27 cellular contexts compared by ENCODE assay signal in the genomic region with DNA sequence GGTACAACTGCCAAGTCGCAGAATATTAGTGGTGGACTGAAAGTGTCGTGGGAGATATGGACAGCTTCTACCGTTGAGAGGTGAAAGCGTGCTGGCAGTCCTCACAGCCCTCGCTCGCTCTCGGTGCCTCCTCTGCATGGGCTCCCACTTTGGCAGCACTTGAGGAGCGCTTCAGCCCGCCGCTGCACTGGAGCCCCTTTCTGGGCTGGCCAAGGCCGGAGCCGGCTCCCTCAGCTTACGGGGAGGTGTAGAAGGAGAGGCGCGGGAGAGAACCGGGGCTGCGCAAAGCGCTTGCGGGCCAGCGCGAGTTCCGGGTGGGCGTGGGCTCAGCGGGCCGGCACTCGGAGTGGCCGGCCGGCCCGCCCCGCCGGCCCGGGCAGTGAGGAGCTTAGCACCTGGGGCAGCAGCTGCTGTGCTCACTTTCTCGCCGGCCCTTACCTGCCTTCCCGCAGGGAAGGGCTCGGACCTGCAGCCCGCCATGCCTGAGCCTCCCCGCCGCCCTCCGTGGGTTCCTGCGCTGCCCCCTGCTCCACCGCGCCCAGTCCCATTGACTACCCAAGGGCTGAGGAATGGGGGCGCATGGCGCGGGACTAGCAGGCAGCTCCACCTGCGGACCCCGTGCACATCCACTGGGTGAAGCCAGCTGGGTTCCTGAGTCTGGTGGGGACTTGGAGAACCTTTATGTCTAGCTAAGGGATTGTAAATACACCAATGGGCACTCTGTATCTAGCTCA.
"Had no signal": no experiment of that assay in that cellular context is flagged by ENCODE, and none has a peak within 500 bp of the region (broad histone marks: within the 10 kb centered on the region; RNA-seq: fewer than 3 reads in every experiment).

No MANE protein-coding gene starts in this region.

- H3K27ac Mint-ChIP-seq: naive thymus-derived CD8-positive, alpha-beta T cell; natural killer cell treated with Interleukin-12 subunit alpha and Interleukin-12 subunit beta and Interleukin-15 and Interleukin-18, amount 100 ng/mL, for 72 hours; nephron progenitor cell; progenitor cell of endocrine pancreas; stimulated activated effector memory CD8-positive, alpha-beta T cell treated with anti-CD3 and anti-CD28 coated beads, Interleukin-12 subunit alpha, Interleukin-12 subunit beta, amount 100 ng/mL, for 72 hours; stimulated activated naive B cell treated with anti-CD40 and anti-IgM and Interleukin-4, amounts not matched to agents 10 μg/mL and 1 μg/mL and 100 μg/mL, for 72 hours; stimulated activated naive CD8-positive, alpha-beta T cell treated with anti-CD3 and anti-CD28 coated beads, Interleukin-15, Interleukin-2, amounts not matched to agents 100 ng/mL and 50 ng/mL, for 24 hours; type B pancreatic cell had no signal

- H3K4me1 ChIP-seq: pancreas, psoas muscle, right lobe of liver, sigmoid colon, stomach, tibial artery, transverse colon, upper lobe of right lung, uterus had no signal

- H3K27me3 Mint-ChIP-seq: type B pancreatic cell had no signal

- H3K4me3 Mint-ChIP-seq: naive thymus-derived CD8-positive, alpha-beta T cell; natural killer cell treated with Interleukin-12 subunit alpha and Interleukin-12 subunit beta and Interleukin-15 and Interleukin-18, amount 100 ng/mL, for 72 hours; nephron progenitor cell; neural crest cell; stimulated activated effector memory CD8-positive, alpha-beta T cell treated with anti-CD3 and anti-CD28 coated beads, Interleukin-12 subunit alpha, Interleukin-12 subunit beta, amount 100 ng/mL, for 72 hours; stimulated activated naive B cell treated with anti-CD40 and anti-IgM and Interleukin-4, amounts not matched to agents 10 μg/mL and 1 μg/mL and 100 μg/mL, for 72 hours; stimulated activated naive CD8-positive, alpha-beta T cell treated with anti-CD3 and anti-CD28 coated beads, Interleukin-15, Interleukin-2, amounts not matched to agents 100 ng/mL and 50 ng/mL, for 24 hours; type B pancreatic cell had no signal

- H3K4me3 ChIP-seq: pancreas, psoas muscle, right lobe of liver, sigmoid colon, stomach, tibial artery, transverse colon, upper lobe of right lung, uterus had no signal

- H3K36me3 ChIP-seq: neutrophil, pancreas, right lobe of liver, sigmoid colon, stomach, tibial artery, transverse colon, upper lobe of right lung, uterus had no signal

- H3K36me3 Mint-ChIP-seq: natural killer cell treated with Interleukin-12 subunit alpha and Interleukin-12 subunit beta and Interleukin-15 and Interleukin-18, amount 100 ng/mL, for 72 hours; stimulated activated effector memory CD8-positive, alpha-beta T cell treated with anti-CD3 and anti-CD28 coated beads, Interleukin-12 subunit alpha, Interleukin-12 subunit beta, amount 100 ng/mL, for 72 hours; stimulated activated naive B cell treated with anti-CD40 and anti-IgM and Interleukin-4, amounts not matched to agents 10 μg/mL and 1 μg/mL and 100 μg/mL, for 72 hours; type B pancreatic cell had no signal

- H3K9me3 Mint-ChIP-seq: natural killer cell treated with Interleukin-12 subunit alpha and Interleukin-12 subunit beta and Interleukin-15 and Interleukin-18, amount 100 ng/mL, for 72 hours; stimulated activated effector memory CD8-positive, alpha-beta T cell treated with anti-CD3 and anti-CD28 coated beads, Interleukin-12 subunit alpha, Interleukin-12 subunit beta, amount 100 ng/mL, for 72 hours; stimulated activated naive CD8-positive, alpha-beta T cell treated with anti-CD3 and anti-CD28 coated beads, Interleukin-15, Interleukin-2, amounts not matched to agents 100 ng/mL and 50 ng/mL, for 24 hours had no signal

- H3K27ac ChIP-seq: neutrophil, pancreas, psoas muscle, right lobe of liver, sigmoid colon, stomach, tibial artery, transverse colon, upper lobe of right lung, uterus had no signal

- DNase-seq: naive thymus-derived CD8-positive, alpha-beta T cell; nephron progenitor cell; nucleus accumbens; pancreas; psoas muscle; right lobe of liver; sigmoid colon; small intestine; stimulated activated CD4-positive, alpha-beta T cell treated with anti-CD3 and anti-CD28 coated beads, Interleukin-15, amount 100 ng/mL, for 24 hours; stimulated activated CD4-positive, alpha-beta T cell treated with anti-CD3 and anti-CD28 coated beads, Interleukin-2, amount 100 ng/mL, for 24 hours; stimulated activated CD4-positive, alpha-beta T cell treated with anti-CD3 and anti-CD28 coated beads, Interleukin-2, amount 100 ng/mL, for 48 hours; stimulated activated CD4-positive, alpha-beta T cell treated with anti-CD3 and anti-CD28 coated beads, Interleukin-4, amount 100 ng/mL, for 24 hours; stimulated activated naive B cell treated with anti-CD40 and anti-IgM and Interleukin-4, amounts not matched to agents 10 μg/mL and 1 μg/mL and 100 μg/mL, for 72 hours; stimulated activated naive CD4-positive, alpha-beta T cell treated with Interleukin-2 at 50 U/mL for 16 hours; stomach; tibial artery; transverse colon; upper lobe of right lung; uterus had no signal

- ATAC-seq: naive thymus-derived CD8-positive, alpha-beta T cell; natural killer cell treated with Interleukin-12 subunit alpha and Interleukin-12 subunit beta and Interleukin-15 and Interleukin-18, amount 100 ng/mL, for 72 hours; pancreas; psoas muscle; right cardiac atrium; right lobe of liver; stimulated activated effector memory CD8-positive, alpha-beta T cell treated with anti-CD3 and anti-CD28 coated beads, Interleukin-12 subunit alpha, Interleukin-12 subunit beta, amount 100 ng/mL, for 72 hours; stimulated activated naive B cell treated with anti-CD40 and anti-IgM and Interleukin-4, amounts not matched to agents 10 μg/mL and 1 μg/mL and 100 μg/mL, for 72 hours; upper lobe of right lung had no signal

- H3K4me1 Mint-ChIP-seq: naive thymus-derived CD8-positive, alpha-beta T cell; nephron progenitor cell; neural crest cell; stimulated activated effector memory CD8-positive, alpha-beta T cell treated with anti-CD3 and anti-CD28 coated beads, Interleukin-12 subunit alpha, Interleukin-12 subunit beta, amount 100 ng/mL, for 72 hours; stimulated activated naive B cell treated with anti-CD40 and anti-IgM and Interleukin-4, amounts not matched to agents 10 μg/mL and 1 μg/mL and 100 μg/mL, for 72 hours had no signal

- H3K27me3 ChIP-seq: neutrophil, pancreas, right lobe of liver, sigmoid colon, stomach, tibial artery, transverse colon, upper lobe of right lung, uterus had no signal
